Comparison of ENCODE assay signal across 15 cellular contexts in genomic region chr7:70630647-70631457, GRCh38.
DNase-seq lines count a peak whose midpoint lies in the region; ATAC-seq and TF ChIP-seq lines count a peak whose summit lies in the region.
"Had no signal": no experiment of that assay in that cellular context is flagged by ENCODE, and none has a peak within 500 bp of the region (broad histone marks: within the 10 kb centered on the region; RNA-seq: fewer than 3 reads in every experiment).

No MANE protein-coding gene starts in this region.

- no peaks in the 10 kb centered on the region for H3K9me3 ChIP-seq in ascending aorta
- no peaks in the 10 kb centered on the region for H3K9me3 ChIP-seq in left lung
- H3K9me3 ChIP-seq in aorta (ENCODE audit: control insufficient read depth, low read length): no peaks in the 10 kb centered on the region

- H3K4me3 ChIP-seq in ascending aorta (peak overlapping the region; percentile 34 to 46), left lung (no peak overlapping the region), aorta (ENCODE audit: low read length in 2 of 2) (no peak overlapping the region)

- no peaks in the 10 kb centered on the region for H3K36me3 ChIP-seq in ascending aorta
- no peaks in the 10 kb centered on the region for H3K36me3 ChIP-seq in left lung
- no peaks in the 10 kb centered on the region for H3K36me3 ChIP-seq in aorta (ENCODE audit: control insufficient read depth in 1 of 2, insufficient read depth in 2 of 2, low read length in 1 of 2)

- WGBS in aorta, 2 donors: 18 to 23% methylated on average over 32 of the region's 32 CpGs

- H3K27me3 ChIP-seq in ascending aorta (no peaks in the 10 kb centered on the region), left lung (no peaks in the 10 kb centered on the region), aorta (ENCODE audit: control insufficient read depth in 1 of 2, insufficient read depth in 2 of 2, low read length in 1 of 2) (no peaks in the 10 kb centered on the region)

- ATAC-seq in left lung (peak; percentile 51), aorta (ENCODE audit: low FRiP score) (peak; percentile 59)
- ATAC-seq: activated CD8-positive, alpha-beta memory T cell treated with anti-CD3 and anti-CD28 coated beads, Interleukin-2, amount 10 ng/mL, durations not matched to agents 7 days and 5 days; Panc1 had no signal

- TF ChIP-seq CTCF in ascending aorta (IDR thresholded peaks at IDR 0.05) (no peak), left lung (IDR thresholded peaks at IDR 0.05) (no peak)

- H3K4me1 ChIP-seq in ascending aorta (peaks cover 0 to 2% of the 10 kb centered on the region in 2 donors), left lung (no peaks in the 10 kb centered on the region), aorta (ENCODE audit: control insufficient read depth in 1 of 2, insufficient read depth in 2 of 2, low read length in 2 of 2) (no peaks in the 10 kb centered on the region)

- intact Hi-C loops in ascending aorta (cut with DNase I): no loop called here
- intact Hi-C loops in left lung (cut with DNase I): no loop called here
- intact Hi-C loops in aorta (cut with DNase I): no loop called here

- DNase-seq in NCI-H1436 (lab: John Stamatoyannopoulos, UW) (peak; percentile 14), NCI-H1436 treated with DMSO at 0.1 percent for 48 hours (lab: John Stamatoyannopoulos, UW) (no peak), ascending aorta (ENCODE audit: low spot score in 2 of 2) (peak in 1 of 2 donors; percentile 65), left lung (no peak), aorta (peak; percentile 64 to 85), putamen (ENCODE audit: low spot score) (no peak), ecto neural progenitor cell (ENCODE audit: low spot score) (no peak), medulla oblongata (ENCODE audit: extremely low spot score) (no peak)
- DNase-seq: 8988T; activated CD8-positive, alpha-beta memory T cell treated with anti-CD3 and anti-CD28 coated beads, Interleukin-2, amount 10 ng/mL, durations not matched to agents 7 days and 5 days; amniotic stem cell; DMS53; NCI-H187 treated with DMSO at 0.1 percent for 48 hours; stimulated activated naive CD4-positive, alpha-beta T cell had no signal

- H3K27ac ChIP-seq in ascending aorta (no peak overlapping the region), left lung (no peak overlapping the region), aorta (ENCODE audit: low read depth in 1 of 2, low read length in 2 of 2) (no peak overlapping the region)

Comparison
In these comparisons a context has a peak if more than half of its experiments do, and no peak if none do; other contexts are left out.
1. DNase-seq: peak in NCI-H1436 (single experiment) and aorta (2 of 2); none in NCI-H1436 treated with DMSO at 0.1 percent for 48 hours (single experiment), left lung (0 of 2), putamen (single experiment), ecto neural progenitor cell (single experiment) and medulla oblongata (single experiment).
2. H3K4me3 ChIP-seq: peak in ascending aorta (2 of 2); none in left lung (0 of 2) and aorta (0 of 2).